13 cellular contexts compared by ENCODE assay signal in genomic region chr17:56172517-56172982, GRCh38. TPM values are rescaled to one million over a fixed set of nuclear protein-coding genes. Genes with fewer than 3 reads are reported as not detected.
A peak's percentile ranks its signal among the peaks of the same experiment; 100 is the strongest.
DNase-seq lines count a peak whose midpoint lies in the region; ATAC-seq and TF ChIP-seq lines count a peak whose summit lies in the region.
"Had no signal": no experiment of that assay in that cellular context is flagged by ENCODE, and none has a peak within 500 bp of the region (broad histone marks: within the 10 kb centered on the region; RNA-seq: fewer than 3 reads in every experiment).

No MANE protein-coding gene starts in this region.

- no peaks in the 10 kb centered on the region for H3K9me3 ChIP-seq in A673 (ENCODE audit: low read depth, low read length, poor library complexity, severe bottlenecking)

- CTCF ChIA-PET in A673 (lab: Charles Lee), result interaction anchor here (0.5 kb wide), 1 partner anchor 305 kb away, joined by 4 read pairs; no protein-coding TSS in a partner anchor

- H3K27ac ChIP-seq in A673 (ENCODE audit: low read depth, low read length, poor library complexity, severe bottlenecking), result no peak overlapping the region

- no peaks in the 10 kb centered on the region for H3K36me3 ChIP-seq in A673 (ENCODE audit: insufficient read depth, low read length, poor library complexity, severe bottlenecking)

- ATAC-seq in HG03342 (IDR thresholded peaks at IDR 0.05; ENCODE audit: unreplicated experiment), result no peak

- BruUV-seq in A673 (replicated peaks; lab: Mats Ljungman, UMichigan), result no TSS peak

- intact Hi-C loops in A673 (cut with micrococcal nuclease; ENCODE audit: unreplicated experiment), result no loop called here

- POLR2A ChIA-PET in A673 (lab: Charles Lee; ENCODE audit: low non-redundant PET), result no interaction called here

- H3K4me1 ChIP-seq in A673 (ENCODE audit: insufficient read depth, low read length, poor library complexity, severe bottlenecking), result no peaks in the 10 kb centered on the region

- no peak overlapping the region for H3K4me3 ChIP-seq in A673 (ENCODE audit: low read depth, low read length, poor library complexity, severe bottlenecking)
- H3K4me3 ChIP-seq in Jurkat, Clone E6-1 (ENCODE audit: low read length), result no peak overlapping the region

- TF ChIP-seq CTCF in A673 (conservative IDR thresholded peaks at IDR 0.05; ENCODE audit: low read depth, low read length), result no peak

- DNase-seq in A673 (ENCODE audit: low spot score) (peak; percentile 6), SW480 (ENCODE audit: low spot score) (peak; percentile 22), medulla oblongata (ENCODE audit: extremely low spot score) (peak; percentile 65), cortex of kidney (lab: John Stamatoyannopoulos, UW) (no peak), RKO (ENCODE audit: low spot score) (no peak), NCI-H2227 treated with DMSO at 0.1 percent for 48 hours (lab: John Stamatoyannopoulos, UW) (no peak)
- DNase-seq in Jurkat, Clone E6-1 (ENCODE audit: low read depth, low spot score), result peak; percentile 28
- DNase-seq: activated T-cell treated with anti-CD3 and anti-CD28 coated beads, Interleukin-2, amount 50 U/mL, for 1 hour; H7; MM.1S; OCI-M1 had no signal

- no peaks in the 10 kb centered on the region for H3K27me3 ChIP-seq in A673 (replicated peaks; ENCODE audit: insufficient read depth, low read depth, low read length, poor library complexity)

RNA-seq across cellular contexts. Expression of gene ANKFN1, which starts 19.3 kb away (rescaled TPM):
- total RNA-seq in A673 (2021), result not detected in 2 replicates
- polyA plus RNA-seq in Jurkat, Clone E6-1 (2012; ENCODE audit: insufficient read depth, insufficient read length), result not detected
- total RNA-seq: H7, progenitor cell of endocrine pancreas had no signal

Comparison
In these comparisons a context has a peak if more than half of its experiments do, and no peak if none do; other contexts are left out.
1. DNase-seq: peak in A673 (single experiment), Jurkat, Clone E6-1 (single experiment), SW480 (single experiment) and medulla oblongata (single experiment); none in cortex of kidney (single experiment), RKO (single experiment) and NCI-H2227 treated with DMSO at 0.1 percent for 48 hours (single experiment).